11 cellular contexts compared by ENCODE assay signal in genomic region chr6:121522265-121522664, GRCh38.
DNase-seq lines count a peak whose midpoint lies in the region; ATAC-seq and TF ChIP-seq lines count a peak whose summit lies in the region.
"Had no signal": no experiment of that assay in that cellular context is flagged by ENCODE, and none has a peak within 500 bp of the region (broad histone marks: within the 10 kb centered on the region; RNA-seq: fewer than 3 reads in every experiment).

No MANE protein-coding gene starts in this region.

- H3K9me3 Mint-ChIP-seq in mesothelial cell of epicardium, result no peaks in the 10 kb centered on the region
- H3K9me3 Mint-ChIP-seq: activated B cell treated with CpG ODN at 0.5 μM for 24 hours had no signal

- peak overlapping the region; percentile 96 to 100 for H3K27ac ChIP-seq in aorta (ENCODE audit: low read depth in 1 of 2, low read length in 2 of 2)

- H3K36me3 Mint-ChIP-seq in mesothelial cell of epicardium (no peaks in the 10 kb centered on the region), T-helper 17 cell (ENCODE audit: low read depth) (no peaks in the 10 kb centered on the region)

- H3K4me1 Mint-ChIP-seq in mesothelial cell of epicardium (peaks cover 29% of the 10 kb centered on the region), T-helper 17 cell (no peaks in the 10 kb centered on the region)
- H3K4me1 Mint-ChIP-seq: activated B cell treated with CpG ODN at 0.5 μM for 24 hours, B cell had no signal

- no peaks in the 10 kb centered on the region for H3K27me3 ChIP-seq in aorta (ENCODE audit: control insufficient read depth in 1 of 2, insufficient read depth in 2 of 2, low read length in 1 of 2)

- intact Hi-C loops in left cardiac atrium (cut with DNase I) (no loop called here), Right ventricle myocardium superior (cut with DNase I) (no loop called here), aorta (cut with DNase I) (loop anchor here in 1 of 2 donors (5.0 kb wide), 1 partner anchor 85 kb away; the partner anchor contains the start of gene GJA1)

- H3K4me3 Mint-ChIP-seq in mesothelial cell of epicardium (no peak overlapping the region), T-helper 17 cell (no peak overlapping the region)
- H3K4me3 Mint-ChIP-seq: activated B cell treated with CpG ODN at 0.5 μM for 24 hours, B cell had no signal

- H3K4me1 ChIP-seq in aorta (ENCODE audit: control insufficient read depth in 1 of 2, insufficient read depth in 2 of 2, low read length in 2 of 2), result peaks cover 5 to 15% of the 10 kb centered on the region in 2 donors

- WGBS in aorta, 2 donors, result 1 to 6% methylated on average over 2 of the region's 2 CpGs

- H3K9me3 ChIP-seq in aorta (ENCODE audit: control insufficient read depth, low read length) (no peaks in the 10 kb centered on the region), T-helper 17 cell (ENCODE audit: control insufficient read depth, low read length, poor library complexity, severe bottlenecking) (no peaks in the 10 kb centered on the region)

- TF ChIP-seq CTCF in mesothelial cell of epicardium (IDR thresholded peaks at IDR 0.05; ENCODE audit: unreplicated experiment), result no peak
- TF ChIP-seq CTCF in GM20000 (IDR thresholded peaks at IDR 0.05; ENCODE audit: extremely low read depth, missing control alignments), result no peak

- no peak overlapping the region for H3K4me3 ChIP-seq in aorta (ENCODE audit: low read length in 2 of 2)

- no peaks in the 10 kb centered on the region for H3K36me3 ChIP-seq in aorta (ENCODE audit: control insufficient read depth in 1 of 2, insufficient read depth in 2 of 2, low read length in 1 of 2)

- peak overlapping the region; percentile 28 for H3K27ac Mint-ChIP-seq in mesothelial cell of epicardium
- H3K27ac Mint-ChIP-seq in T-helper 17 cell, result no peak overlapping the region
- H3K27ac Mint-ChIP-seq: activated B cell treated with CpG ODN at 0.5 μM for 24 hours, B cell had no signal

- H3K27me3 Mint-ChIP-seq in mesothelial cell of epicardium (ENCODE audit: low read depth) (no peaks in the 10 kb centered on the region), T-helper 17 cell (no peaks in the 10 kb centered on the region)
- H3K27me3 Mint-ChIP-seq: activated B cell treated with CpG ODN at 0.5 μM for 24 hours, B cell had no signal

- DNase-seq in left cardiac atrium (peak; percentile 33), Right ventricle myocardium superior (no peak), dermis blood vessel endothelial cell (peak; percentile 99), mesothelial cell of epicardium (ENCODE audit: low spot score in 2 of 2, unreplicated experiment in 2 of 2) (no peak), aorta (no peak), T-helper 17 cell (no peak), GM20000 (ENCODE audit: low spot score) (no peak)
- DNase-seq: activated B cell treated with CpG ODN at 0.5 μM for 24 hours; stimulated activated CD8-positive, alpha-beta memory T cell treated with anti-CD3 and anti-CD28 coated beads, Interleukin-4, amount 100 ng/mL, for 48 hours had no signal

- ATAC-seq in left cardiac atrium, result peak; percentile 70 to 96
- no peak for ATAC-seq in Right ventricle myocardium superior (ENCODE audit: poor library complexity)
- ATAC-seq in aorta (ENCODE audit: low FRiP score), result peak; percentile 85
- no peak for ATAC-seq in T-helper 17 cell
- ATAC-seq in GM21786 (IDR thresholded peaks at IDR 0.05; ENCODE audit: unreplicated experiment), result no peak

Comparison
In these comparisons a context has a peak if more than half of its experiments do, and no peak if none do; other contexts are left out.
1. ATAC-seq: peak in left cardiac atrium (2 of 2) and aorta (single experiment); none in Right ventricle myocardium superior (single experiment), T-helper 17 cell (single experiment) and GM21786 (single experiment).
2. DNase-seq: peak in left cardiac atrium (single experiment) and dermis blood vessel endothelial cell (single experiment); none in Right ventricle myocardium superior (single experiment), mesothelial cell of epicardium (0 of 2), aorta (0 of 2), T-helper 17 cell (0 of 3) and GM20000 (single experiment).